ENCODE assay signal across 8 cellular contexts in the genomic region with DNA sequence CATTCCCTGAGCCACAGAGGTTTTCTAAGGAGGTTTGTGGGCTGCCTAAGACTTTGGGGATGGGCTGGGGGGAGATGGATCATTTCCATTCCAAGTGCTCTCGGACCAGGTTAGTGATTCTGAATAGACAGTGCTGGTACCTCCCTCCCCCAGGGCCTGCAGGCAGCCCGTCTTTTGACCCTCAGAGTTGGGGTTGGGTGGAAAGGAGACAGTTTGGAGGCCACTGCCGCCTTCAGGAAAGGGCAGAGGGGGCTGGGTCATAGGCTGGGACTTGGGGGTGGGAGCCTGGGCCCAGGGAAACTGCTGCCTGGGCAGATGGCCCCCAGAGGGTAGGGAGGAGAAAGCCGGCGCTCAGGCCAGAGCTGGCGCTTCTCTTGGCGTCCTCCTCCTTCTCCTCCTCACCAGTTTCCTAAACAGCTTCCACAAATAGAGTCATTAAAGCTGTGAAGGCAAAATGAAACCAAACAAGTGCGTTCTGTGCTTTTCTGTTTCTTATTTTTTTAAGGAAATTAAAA.
DNase-seq lines count a peak whose midpoint lies in the region; ATAC-seq lines count a peak whose summit lies in the region.

No MANE protein-coding gene starts in this region.

- no peak for ATAC-seq in HG02571 (IDR thresholded peaks at IDR 0.05; ENCODE audit: unreplicated experiment)

- DNase-seq in DMS53 (lab: John Stamatoyannopoulos, UW), result peak; percentile 39
- no peak for DNase-seq in DMS53 treated with DMSO at 0.1 percent for 48 hours (lab: John Stamatoyannopoulos, UW; ENCODE audit: unreplicated experiment)
- peak; percentile 29 for DNase-seq in activated CD8-positive, alpha-beta memory T cell treated with anti-CD3 and anti-CD28 coated beads, Interleukin-2, amount 50 U/mL, for 48 hours
- no peak for DNase-seq in NCI-H187 (lab: John Stamatoyannopoulos, UW)
- DNase-seq in GOT3 (lab: John Stamatoyannopoulos, UW), result no peak

- H3K4me3 ChIP-seq in iPS-11a (ENCODE audit: low read depth, low read length), result peak overlapping the region; percentile 47
- peak overlapping the region; percentile 30 to 50 (median 35) for H3K4me3 ChIP-seq in skin epidermis

- H3K27ac ChIP-seq in skin epidermis, result peak overlapping the region in 17 of 21 experiments; percentile 27 to 79 (median 64)

Comparison
In these comparisons a context has a peak if more than half of its experiments do, and no peak if none do; other contexts are left out.
1. DNase-seq: peak in DMS53 (single experiment) and activated CD8-positive, alpha-beta memory T cell treated with anti-CD3 and anti-CD28 coated beads, Interleukin-2, amount 50 U/mL, for 48 hours (single experiment); none in DMS53 treated with DMSO at 0.1 percent for 48 hours (single experiment), NCI-H187 (0 of 2) and GOT3 (single experiment).